ENCODE assay signal across 8 cellular contexts in genomic region chr10:71999360-72000072, GRCh38. TPM values are rescaled to one million over a fixed set of nuclear protein-coding genes. Genes with fewer than 3 reads are reported as not detected.
DNase-seq lines count a peak whose midpoint lies in the region; TF ChIP-seq lines count a peak whose summit lies in the region.

No MANE protein-coding gene starts in this region.

- H3K27ac ChIP-seq in HUES48 (ENCODE audit: low read depth, low read length) (peak overlapping the region; percentile 25), colonic mucosa (peak overlapping the region; percentile 33), temporal lobe (ENCODE audit: low read depth, low read length) (peak overlapping the region; percentile 88)

- H3K9me3 ChIP-seq in HUES48 (ENCODE audit: control insufficient read depth, insufficient read depth, low read length) (no peaks in the 10 kb centered on the region), colonic mucosa (no peaks in the 10 kb centered on the region), MG63 (no peaks in the 10 kb centered on the region)

- no peaks in the 10 kb centered on the region for H3K36me3 ChIP-seq in HUES48 (ENCODE audit: control insufficient read depth, insufficient read depth, low read length)
- no peaks in the 10 kb centered on the region for H3K36me3 ChIP-seq in colonic mucosa
- H3K36me3 ChIP-seq in MG63 = peaks cover 18% of the 10 kb centered on the region

- no peaks in the 10 kb centered on the region for H3K27me3 ChIP-seq in HUES48 (ENCODE audit: control insufficient read depth, insufficient read depth, low read length)
- H3K27me3 ChIP-seq in colonic mucosa = no peaks in the 10 kb centered on the region
- H3K27me3 ChIP-seq in MG63 = no peaks in the 10 kb centered on the region

- intact Hi-C loops in colonic mucosa (cut with DNase I) = no loop called here
- intact Hi-C loops in lower leg skin (cut with DNase I; ENCODE audit: low total_unique reads) = no loop called here

- 28% methylated on average over 17 to 21 of the region's 21 CpGs for WGBS in lower leg skin, 2 donors

- DNase-seq in colonic mucosa (peak; percentile 54), lower leg skin (ENCODE audit: low spot score in 2 of 2) (peak; percentile 42 to 95), MG63 (no peak), NCI-H187 (lab: John Stamatoyannopoulos, UW) (no peak)
- no peak for DNase-seq in stimulated activated CD4-positive, alpha-beta T cell treated with anti-CD3 and anti-CD28 coated beads, Interleukin-4, amount 100 ng/mL, for 4 hours
- no peak for DNase-seq in stimulated activated CD4-positive, alpha-beta T cell treated with anti-CD3 and anti-CD28 coated beads, Interleukin-1b, Interleukin-23, amount 100 ng/mL, for 48 hours

- no peak overlapping the region for H3K9ac ChIP-seq in HUES48 (ENCODE audit: low read depth, low read length)
- H3K9ac ChIP-seq in colonic mucosa (ENCODE audit: low read depth in 2 of 2, low read length in 2 of 2) = peak overlapping the region in 1 of 2 donors; percentile 23

- H3K4me3 ChIP-seq in HUES48 (ENCODE audit: low read depth, low read length) = no peak overlapping the region
- no peak overlapping the region for H3K4me3 ChIP-seq in colonic mucosa
- no peak overlapping the region for H3K4me3 ChIP-seq in lower leg skin (ENCODE audit: low read depth, poor library complexity, severe bottlenecking)
- no peak overlapping the region for H3K4me3 ChIP-seq in MG63

- TF ChIP-seq CTCF in colonic mucosa (IDR thresholded peaks at IDR 0.05) (no peak), lower leg skin (IDR thresholded peaks at IDR 0.05) (no peak)

- no peaks in the 10 kb centered on the region for H3K4me1 ChIP-seq in HUES48 (ENCODE audit: control insufficient read depth, insufficient read depth, low read length)
- peaks cover 8% of the 10 kb centered on the region for H3K4me1 ChIP-seq in colonic mucosa

- no peak for TF ChIP-seq POLR2A in lower leg skin (IDR thresholded peaks at IDR 0.05)

RNA-seq across cellular contexts. Expression of gene CHST3, which starts 35.3 kb away (rescaled TPM):
- total RNA-seq in colonic mucosa (1 to 10 TPM; 2.5 to 3.4 TPM), lower leg skin (10 to 100 TPM; 15.7 to 33.0 (median 20.6) TPM), temporal lobe (5.4 TPM)
- 14.6 and 21.7 TPM in 2 replicates for total RNA-seq in MG63 (2014; rRNA removed; shearing (Covaris generic); ENCODE audit: low replicate concordance)

Comparison
In these comparisons a context has a peak if more than half of its experiments do, and no peak if none do; other contexts are left out.
1. H3K27ac ChIP-seq: peak in every context shown above with its lines; median percentile 88 in temporal lobe; 33 in colonic mucosa; 25 in HUES48.
2. DNase-seq: peak in colonic mucosa (single experiment) and lower leg skin (2 of 2); none in MG63 (single experiment), stimulated activated CD4-positive, alpha-beta T cell treated with anti-CD3 and anti-CD28 coated beads, Interleukin-4, amount 100 ng/mL, for 4 hours (0 of 2), stimulated activated CD4-positive, alpha-beta T cell treated with anti-CD3 and anti-CD28 coated beads, Interleukin-1b, Interleukin-23, amount 100 ng/mL, for 48 hours (single experiment) and NCI-H187 (0 of 2).